In genomic region chr12:98470469-98471082, GRCh38 we compare ENCODE assay signal across 11 cellular contexts. TPM values are rescaled to one million over a fixed set of nuclear protein-coding genes. Genes with fewer than 3 reads are reported as not detected.
DNase-seq lines count a peak whose midpoint lies in the region; ATAC-seq lines count a peak whose summit lies in the region.
"Had no signal": no experiment of that assay in that cellular context is flagged by ENCODE, and none has a peak within 500 bp of the region (broad histone marks: within the 10 kb centered on the region; RNA-seq: fewer than 3 reads in every experiment).

No MANE protein-coding gene starts in this region.

- ATAC-seq in GM18511 (IDR thresholded peaks at IDR 0.05; ENCODE audit: unreplicated experiment) (peak; percentile 72), GM21619 (IDR thresholded peaks at IDR 0.05; ENCODE audit: unreplicated experiment) (peak; percentile 75), left ventricle myocardium superior (no peak)

- DNase-seq in M059J (ENCODE audit: low read depth) (peak; percentile 34), foreskin melanocyte (peak; percentile 37), NCI-H2196 treated with DMSO at 0.1 percent for 48 hours (lab: John Stamatoyannopoulos, UW; ENCODE audit: unreplicated experiment) (no peak), DMS 273 (lab: John Stamatoyannopoulos, UW; ENCODE audit: unreplicated experiment) (no peak), UCSD-AML1 (lab: John Stamatoyannopoulos, UW; ENCODE audit: unreplicated experiment) (no peak), left ventricle myocardium superior (no peak)
- DNase-seq: GF-D8, NCI-H2171, SHP77 had no signal

- intact Hi-C loops in left ventricle myocardium superior (cut with micrococcal nuclease) = no loop called here

RNA-seq across cellular contexts. Expression of gene TMPO, which starts 44.8 kb away (rescaled TPM):
- 133 and 194 TPM in 2 replicates for total RNA-seq in M059J (2014; rRNA removed; shearing (Covaris generic))
- total RNA-seq in left ventricle myocardium superior = 16.2 TPM

Comparison
In these comparisons a context has a peak if more than half of its experiments do, and no peak if none do; other contexts are left out.
1. DNase-seq: peak in M059J (single experiment) and foreskin melanocyte (single experiment); none in NCI-H2196 treated with DMSO at 0.1 percent for 48 hours (single experiment), DMS 273 (single experiment), UCSD-AML1 (single experiment) and left ventricle myocardium superior (single experiment).